ENCODE assay signal across 1 cellular context in the genomic region with DNA sequence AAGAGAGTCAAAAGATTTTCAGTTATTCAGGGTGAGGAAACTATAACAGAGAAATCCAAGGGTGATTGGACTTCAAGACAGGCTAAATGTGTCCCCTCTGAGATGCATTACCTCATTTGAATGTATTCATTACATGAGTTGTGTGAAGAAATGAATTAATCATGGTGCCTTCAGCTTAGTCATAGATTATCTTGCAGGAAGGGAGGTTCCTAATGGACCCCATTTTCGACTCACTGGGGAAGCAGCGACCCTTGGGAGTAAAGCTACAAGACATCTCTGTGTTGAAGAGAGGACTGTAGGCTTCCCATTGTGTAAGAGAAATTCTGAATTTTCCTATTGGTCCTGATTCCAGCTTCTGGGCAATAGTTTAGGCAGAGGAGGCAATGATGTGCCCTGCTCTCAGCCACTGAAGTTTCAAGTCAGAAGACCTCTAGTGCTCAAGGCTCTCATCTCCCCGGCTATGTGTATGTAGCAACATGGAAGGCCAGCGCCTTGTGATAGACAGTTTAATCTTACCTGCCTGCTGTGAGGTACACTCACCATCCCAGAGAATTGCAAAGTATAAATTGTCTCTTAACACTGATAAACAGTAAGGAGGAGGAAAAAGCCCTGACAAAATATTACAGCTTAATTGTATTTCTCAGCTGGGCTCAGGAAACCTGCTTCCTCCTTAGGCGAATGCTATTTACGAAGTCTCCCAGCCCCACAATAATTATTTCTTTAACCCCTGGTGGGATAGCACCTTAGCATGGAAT.
TF ChIP-seq lines count a peak whose summit lies in the region.

No MANE protein-coding gene starts in this region.

TF ChIP-seq in K562, 482 proteins besides CTCF, POLR2A, EP300 and RAD21 (continued from another document):
- TF ChIP-seq, protein P1, sequence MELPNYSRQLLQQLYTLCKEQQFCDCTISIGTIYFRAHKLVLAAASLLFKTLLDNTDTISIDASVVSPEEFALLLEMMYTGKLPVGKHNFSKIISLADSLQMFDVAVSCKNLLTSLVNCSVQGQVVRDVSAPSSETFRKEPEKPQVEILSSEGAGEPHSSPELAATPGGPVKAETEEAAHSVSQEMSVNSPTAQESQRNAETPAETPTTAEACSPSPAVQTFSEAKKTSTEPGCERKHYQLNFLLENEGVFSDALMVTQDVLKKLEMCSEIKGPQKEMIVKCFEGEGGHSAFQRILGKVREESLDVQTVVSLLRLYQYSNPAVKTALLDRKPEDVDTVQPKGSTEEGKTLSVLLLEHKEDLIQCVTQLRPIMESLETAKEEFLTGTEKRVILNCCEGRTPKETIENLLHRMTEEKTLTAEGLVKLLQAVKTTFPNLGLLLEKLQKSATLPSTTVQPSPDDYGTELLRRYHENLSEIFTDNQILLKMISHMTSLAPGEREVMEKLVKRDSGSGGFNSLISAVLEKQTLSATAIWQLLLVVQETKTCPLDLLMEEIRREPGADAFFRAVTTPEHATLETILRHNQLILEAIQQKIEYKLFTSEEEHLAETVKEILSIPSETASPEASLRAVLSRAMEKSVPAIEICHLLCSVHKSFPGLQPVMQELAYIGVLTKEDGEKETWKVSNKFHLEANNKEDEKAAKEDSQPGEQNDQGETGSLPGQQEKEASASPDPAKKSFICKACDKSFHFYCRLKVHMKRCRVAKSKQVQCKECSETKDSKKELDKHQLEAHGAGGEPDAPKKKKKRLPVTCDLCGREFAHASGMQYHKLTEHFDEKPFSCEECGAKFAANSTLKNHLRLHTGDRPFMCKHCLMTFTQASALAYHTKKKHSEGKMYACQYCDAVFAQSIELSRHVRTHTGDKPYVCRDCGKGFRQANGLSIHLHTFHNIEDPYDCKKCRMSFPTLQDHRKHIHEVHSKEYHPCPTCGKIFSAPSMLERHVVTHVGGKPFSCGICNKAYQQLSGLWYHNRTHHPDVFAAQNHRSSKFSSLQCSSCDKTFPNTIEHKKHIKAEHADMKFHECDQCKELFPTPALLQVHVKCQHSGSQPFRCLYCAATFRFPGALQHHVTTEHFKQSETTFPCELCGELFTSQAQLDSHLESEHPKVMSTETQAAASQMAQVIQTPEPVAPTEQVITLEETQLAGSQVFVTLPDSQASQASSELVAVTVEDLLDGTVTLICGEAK (IDR thresholded peaks at IDR 0.05) = no peak
- TF ChIP-seq, protein P1 (CRISPR knock-in tag; IDR thresholded peaks at IDR 0.05) = no peak
- TF ChIP-seq TCF7L2 (IDR thresholded peaks at IDR 0.05; ENCODE audit: low read depth, low read length) = no peak
